ENCODE assay signal across 21 cellular contexts in the genomic region with DNA sequence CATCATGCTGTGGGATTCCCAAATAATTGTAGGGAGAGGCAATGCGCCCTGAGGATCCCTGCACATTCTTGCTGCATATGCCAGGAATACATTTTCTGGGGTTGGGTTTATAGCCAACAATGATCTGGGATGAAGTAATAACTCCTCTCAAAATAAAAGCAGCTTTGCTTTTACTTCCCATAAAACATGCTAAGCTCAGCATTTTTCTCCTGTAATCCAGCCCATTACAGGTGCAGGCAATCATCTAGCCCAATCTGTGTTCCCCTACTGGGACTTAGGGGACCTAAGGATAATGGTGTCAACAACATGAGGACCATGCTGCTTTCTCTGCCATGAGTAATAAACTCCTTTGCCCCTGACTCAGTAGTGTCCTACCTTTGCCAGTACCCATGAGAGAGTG.
DNase-seq lines count a peak whose midpoint lies in the region; ATAC-seq, FAIRE-seq and TF ChIP-seq lines count a peak whose summit lies in the region.
"Had no signal": no experiment of that assay in that cellular context is flagged by ENCODE, and none has a peak within 500 bp of the region (broad histone marks: within the 10 kb centered on the region; RNA-seq: fewer than 3 reads in every experiment).

No MANE protein-coding gene starts in this region.

- H3K4me2 ChIP-seq in HepG2 (ENCODE audit: low read depth, low read length) (no peak overlapping the region), H1 (ENCODE audit: insufficient read depth in 1 of 2, low read depth in 2 of 2, low read length in 2 of 2) (no peak overlapping the region), mesendoderm (ENCODE audit: low read length) (no peak overlapping the region)

- no peak overlapping the region for H2BK15ac ChIP-seq in H1 (ENCODE audit: low read length)
- peak overlapping the region; percentile 64 for H2BK15ac ChIP-seq in mesendoderm (replicated peaks; ENCODE audit: low read depth)

- no peaks in the 10 kb centered on the region for H3K27me3 ChIP-seq in HepG2 (ENCODE audit: control insufficient read depth in 1 of 2, insufficient read depth in 2 of 2, low read length in 2 of 2)
- H3K27me3 ChIP-seq in right lobe of liver: no peaks in the 10 kb centered on the region
- no peaks in the 10 kb centered on the region for H3K27me3 ChIP-seq in H1 (replicated peaks in 1 of 4; ENCODE audit: control insufficient read depth in 3 of 4, extremely low read depth in 1 of 4, insufficient read depth in 3 of 4, low read length in 3 of 4)
- H3K27me3 ChIP-seq in mesendoderm (ENCODE audit: insufficient read depth, low read length, poor library complexity): no peaks in the 10 kb centered on the region

- no peaks in the 10 kb centered on the region for H3K4me1 ChIP-seq in HepG2 (ENCODE audit: insufficient read depth, low read length)
- no peaks in the 10 kb centered on the region for H3K4me1 ChIP-seq in right lobe of liver
- H3K4me1 ChIP-seq in H1 (replicated peaks in 1 of 4; ENCODE audit: control insufficient read depth in 3 of 4, insufficient read depth in 4 of 4, low read length in 3 of 4): no peaks in the 10 kb centered on the region
- H3K4me1 ChIP-seq in mesendoderm (ENCODE audit: control insufficient read depth, low read depth, low read length): no peaks in the 10 kb centered on the region

- H3K4me1 Mint-ChIP-seq in T-helper 2 cell treated with Interferon-gamma antibody and Interleukin-4, amounts not matched to agents 5 μg/mL and 100 μg/mL, for 36 hours (ENCODE audit: low read depth): no peaks in the 10 kb centered on the region
- H3K4me1 Mint-ChIP-seq: CD4-positive, alpha-beta memory T cell had no signal

- intact Hi-C loops in HepG2 (cut with micrococcal nuclease; ENCODE audit: unreplicated experiment) (no loop called here), right lobe of liver (cut with DNase I) (no loop called here)

- CTCF ChIA-PET in HepG2 (lab: Yijun Ruan, JAX; ENCODE audit: low intra/inter-chr PET ratio, low total read pairs) (no interaction called here), H1 (lab: Charles Lee; ENCODE audit: partially characterized antibody) (no interaction called here)

- no peaks in the 10 kb centered on the region for H3K9me3 ChIP-seq in HepG2 (ENCODE audit: low read length)
- H3K9me3 ChIP-seq in right lobe of liver: no peaks in the 10 kb centered on the region
- H3K9me3 ChIP-seq in H1 (ENCODE audit: insufficient read depth in 2 of 2, low read depth in 1 of 2, low read length in 1 of 2): no peaks in the 10 kb centered on the region

- WGBS in HepG2 (ENCODE audit: low lambda C conversion rate): 0% methylated on average over 1 of the region's 1 CpG
- WGBS in right lobe of liver (ENCODE audit: insufficient coverage, low coverage, low lambda C conversion rate, missing lambda C conversion rate): 8% methylated on average over 1 of the region's 1 CpG
- WGBS in H1 (ENCODE audit: extremely low coverage in 1 of 2, insufficient coverage in 1 of 2, insufficient read length in 1 of 2, insufficient replicate concordance in 2 of 2, low coverage in 1 of 2, low lambda C conversion rate in 2 of 2, missing lambda C conversion rate in 1 of 2), 2 experiments: 80% methylated on average over 1 of the region's 1 CpG; no CpG with 5 or more reads in 1 of the 2 experiments
- no CpG with 5 or more reads among the region's 1 CpG for WGBS in mesendoderm (ENCODE audit: extremely low coverage, insufficient coverage, low lambda C conversion rate)

- H3K9me3 Mint-ChIP-seq in T-helper 2 cell treated with Interferon-gamma antibody and Interleukin-4, amounts not matched to agents 5 μg/mL and 100 μg/mL, for 36 hours: no peaks in the 10 kb centered on the region

- no peak for TF ChIP-seq RAD21 in HepG2 (CRISPR knock-in tag; IDR thresholded peaks at IDR 0.05)
- TF ChIP-seq RAD21 in H1 (IDR thresholded peaks at IDR 0.05 in 1 of 2, conservative IDR thresholded peaks at IDR 0.05 in 1 of 2; ENCODE audit: low read depth in 2 of 2, low read length in 2 of 2): no peak

- H2BK5ac ChIP-seq in H1 (ENCODE audit: low read depth, low read length) (no peak overlapping the region), mesendoderm (ENCODE audit: low read length) (no peak overlapping the region)

- H2BK12ac ChIP-seq in H1 (ENCODE audit: low read depth, low read length): no peak overlapping the region

- no peak overlapping the region for H3K4me3 Mint-ChIP-seq in T-helper 2 cell treated with Interferon-gamma antibody and Interleukin-4, amounts not matched to agents 5 μg/mL and 100 μg/mL, for 36 hours
- H3K4me3 Mint-ChIP-seq: CD4-positive, alpha-beta memory T cell had no signal

- H4K5ac ChIP-seq in H1 (ENCODE audit: insufficient read length, low read depth, low read length) (no peak overlapping the region), mesendoderm (ENCODE audit: low read length) (no peak overlapping the region)

- H3K4ac ChIP-seq in H1 (replicated peaks; ENCODE audit: insufficient read length, low read depth, low read length) (no peak overlapping the region), mesendoderm (ENCODE audit: low read depth, low read length) (no peak overlapping the region)

- DNase-seq in HepG2 (ENCODE audit: low spot score) (no peak), right lobe of liver (no peak), UCSD-AML1 (lab: John Stamatoyannopoulos, UW; ENCODE audit: unreplicated experiment) (peak; percentile 2), H1 (ENCODE audit: low read depth in 1 of 2, low spot score in 2 of 2) (no peak), mesendoderm (no peak), RPMI8226 (no peak), NK-92 (lab: John Stamatoyannopoulos, UW; ENCODE audit: unreplicated experiment) (no peak)
- DNase-seq in T-helper 2 cell treated with Interferon-gamma antibody and Interleukin-4, amounts not matched to agents 5 μg/mL and 100 μg/mL, for 36 hours (ENCODE audit: low spot score): no peak
- DNase-seq: C1 segment of cervical spinal cord; Calu3; CD4-positive, alpha-beta memory T cell; COR-L47; DMS53; DMS79 treated with DMSO at 0.1 percent for 48 hours; GF-D8; GOT3; H7; HCEC 1CT had no signal

- no peak for TF ChIP-seq CTCF in HepG2 (CRISPR knock-in tag; IDR thresholded peaks at IDR 0.05)
- TF ChIP-seq CTCF in right lobe of liver (IDR thresholded peaks at IDR 0.05): no peak
- no peak for TF ChIP-seq CTCF in H1 (IDR thresholded peaks at IDR 0.05; ENCODE audit: control extremely low read depth in 1 of 3, insufficient read depth in 1 of 3, low read depth in 1 of 3, low read length in 3 of 3)

- no peak overlapping the region for H3K18ac ChIP-seq in H1 (ENCODE audit: extremely low read depth, low read length)
- H3K18ac ChIP-seq in mesendoderm (ENCODE audit: low read length): no peak overlapping the region

- H3K56ac ChIP-seq in H1 (replicated peaks; ENCODE audit: insufficient read length, low read depth, low read length) (no peak overlapping the region), mesendoderm (ENCODE audit: low read length) (no peak overlapping the region)

- no peak overlapping the region for H3K27ac Mint-ChIP-seq in T-helper 2 cell treated with Interferon-gamma antibody and Interleukin-4, amounts not matched to agents 5 μg/mL and 100 μg/mL, for 36 hours
- H3K27ac Mint-ChIP-seq: CD4-positive, alpha-beta memory T cell had no signal

- H2AK5ac ChIP-seq in H1 (ENCODE audit: low read depth, low read length) (no peak overlapping the region), mesendoderm (ENCODE audit: low read length) (no peak overlapping the region)

- H3K27ac ChIP-seq in HepG2 (ENCODE audit: extremely low read length, insufficient read depth, low read length) (no peak overlapping the region), right lobe of liver (no peak overlapping the region), H1 (ENCODE audit: low read depth, low read length) (no peak overlapping the region), mesendoderm (ENCODE audit: low read depth, low read length) (no peak overlapping the region)
- H3K27ac ChIP-seq: 22Rv1 had no signal

- H3K79me2 ChIP-seq in HepG2 (ENCODE audit: insufficient read depth, low read length): no peaks in the 10 kb centered on the region
- no peaks in the 10 kb centered on the region for H3K79me2 ChIP-seq in H1 (ENCODE audit: control insufficient read depth in 1 of 2, insufficient read depth in 2 of 2, low read length in 2 of 2)
- H3K79me2 ChIP-seq in mesendoderm (ENCODE audit: control insufficient read depth, insufficient read depth, low read length): no peaks in the 10 kb centered on the region

- ATAC-seq in HepG2 (no peak), right lobe of liver (no peak)

- H3K23ac ChIP-seq in H1 (ENCODE audit: insufficient read length) (no peak overlapping the region), mesendoderm (ENCODE audit: low read length) (no peak overlapping the region)

- no peak for FAIRE-seq in HepG2 (lab: Jason Lieb, UNC)
- no peak for FAIRE-seq in H1 (lab: Jason Lieb, UNC)
- FAIRE-seq: A204.1, GM12892 had no signal

- BruUV-seq in HepG2 (replicated peaks; lab: Mats Ljungman, UMichigan): no TSS peak

- no peaks in the 10 kb centered on the region for H3K79me1 ChIP-seq in H1 (ENCODE audit: low read depth, low read length)
- H3K79me1 ChIP-seq in mesendoderm (ENCODE audit: low read length): no peaks in the 10 kb centered on the region

- H4K91ac ChIP-seq in H1 (replicated peaks; ENCODE audit: insufficient read length, low read length): no peak overlapping the region

- H2BK20ac ChIP-seq in H1 (ENCODE audit: low read length): no peak overlapping the region

- in situ Hi-C loops in HepG2 (cut with HindIII; ENCODE audit: extremely low pct_ligation_motif_present, low pct_unique_long_range_greater_than_20kb): no loop called here

- POLR2A ChIA-PET in HepG2 (lab: Yijun Ruan, JAX): no interaction called here
- POLR2A ChIA-PET in H1 (lab: Charles Lee; ENCODE audit: partially characterized antibody): no interaction called here

- H2AFZ ChIP-seq in HepG2 (ENCODE audit: low read length) (no peak overlapping the region), H1 (ENCODE audit: low read length) (no peak overlapping the region)

- H3K9ac ChIP-seq in HepG2 (ENCODE audit: insufficient read depth, low read depth, low read length): no peak overlapping the region
- H3K9ac ChIP-seq in H1 (replicated peaks in 1 of 4; ENCODE audit: extremely low read depth in 1 of 4, low read depth in 3 of 4, low read length in 3 of 4): no peak overlapping the region
- no peak overlapping the region for H3K9ac ChIP-seq in mesendoderm (ENCODE audit: low read length)

- H2BK120ac ChIP-seq in H1 (replicated peaks; ENCODE audit: low read depth, low read length): no peak overlapping the region
- no peak overlapping the region for H2BK120ac ChIP-seq in mesendoderm (ENCODE audit: low read depth, low read length)

- TF ChIP-seq EP300 in HepG2 (IDR thresholded peaks at IDR 0.05; ENCODE audit: low read depth in 2 of 2, low read length in 2 of 2) (no peak), HepG2 (CRISPR knock-in tag; IDR thresholded peaks at IDR 0.05; ENCODE audit: borderline replicate concordance) (no peak), H1 (IDR thresholded peaks at IDR 0.05; ENCODE audit: borderline replicate concordance in 1 of 2, low read depth in 2 of 2, low read length in 2 of 2) (no peak)

- TF ChIP-seq POLR2A in HepG2 (IDR thresholded peaks at IDR 0.05; ENCODE audit: insufficient read depth in 1 of 2, low read depth in 2 of 2, low read length in 2 of 2) (no peak), right lobe of liver (IDR thresholded peaks at IDR 0.05) (no peak), H1 (IDR thresholded peaks at IDR 0.05; ENCODE audit: control extremely low read depth in 1 of 2, low read depth in 2 of 2, low read length in 2 of 2) (no peak)

- no peaks in the 10 kb centered on the region for H3K36me3 Mint-ChIP-seq in T-helper 2 cell treated with Interferon-gamma antibody and Interleukin-4, amounts not matched to agents 5 μg/mL and 100 μg/mL, for 36 hours (ENCODE audit: low read depth)
- H3K36me3 Mint-ChIP-seq: CD4-positive, alpha-beta memory T cell had no signal

- no peaks in the 10 kb centered on the region for H3K27me3 Mint-ChIP-seq in T-helper 2 cell treated with Interferon-gamma antibody and Interleukin-4, amounts not matched to agents 5 μg/mL and 100 μg/mL, for 36 hours (ENCODE audit: low read depth)
- H3K27me3 Mint-ChIP-seq: CD4-positive, alpha-beta memory T cell had no signal

- H4K8ac ChIP-seq in H1 (ENCODE audit: extremely low read depth, insufficient read depth, low read length) (no peak overlapping the region), mesendoderm (ENCODE audit: low read depth, low read length) (no peak overlapping the region)

- H4K20me1 ChIP-seq in HepG2 (ENCODE audit: insufficient read depth, low read length) (no peaks in the 10 kb centered on the region), H1 (replicated peaks in 1 of 2; ENCODE audit: control insufficient read depth in 1 of 2, insufficient read depth in 2 of 2, low read length in 2 of 2) (no peaks in the 10 kb centered on the region)

- no peak overlapping the region for H3K4me3 ChIP-seq in HepG2 (replicated peaks in 1 of 3; ENCODE audit: insufficient read depth in 1 of 3, low read depth in 2 of 3, low read length in 3 of 3)
- no peak overlapping the region for H3K4me3 ChIP-seq in right lobe of liver
- no peak overlapping the region for H3K4me3 ChIP-seq in H1 (ENCODE audit: extremely low read depth in 1 of 4, insufficient read depth in 2 of 4, low read depth in 3 of 4, low read length in 4 of 4)
- no peak overlapping the region for H3K4me3 ChIP-seq in mesendoderm (ENCODE audit: low read length)

- no peaks in the 10 kb centered on the region for H3K23me2 ChIP-seq in H1 (ENCODE audit: low read depth, low read length)

- H3K36me3 ChIP-seq in HepG2 (replicated peaks in 1 of 2; ENCODE audit: control insufficient read depth in 1 of 2, insufficient read depth in 2 of 2, low read length in 2 of 2) (no peaks in the 10 kb centered on the region), right lobe of liver (no peaks in the 10 kb centered on the region), H1 (ENCODE audit: control insufficient read depth in 2 of 4, insufficient read depth in 4 of 4, low read length in 3 of 4) (no peaks in the 10 kb centered on the region), mesendoderm (ENCODE audit: control insufficient read depth, insufficient read depth, low read length) (no peaks in the 10 kb centered on the region)

- no peak overlapping the region for H3K14ac ChIP-seq in H1 (ENCODE audit: insufficient read length)

Comparison
In these comparisons a context has a peak if more than half of its experiments do, and no peak if none do; other contexts are left out.
1. Of the 41 proteins assayed by ChIP-seq in both HepG2 and H1: peak only in HepG2: none; only in H1: none; in both: MAFK; in neither: 40.